In genomic region chr11:123371506-123372297, GRCh38 we compare ENCODE assay signal across 15 cellular contexts. TPM values are rescaled to one million over a fixed set of nuclear protein-coding genes. Genes with fewer than 3 reads are reported as not detected.
A peak's percentile ranks its signal among the peaks of the same experiment; 100 is the strongest.
DNase-seq lines count a peak whose midpoint lies in the region; ATAC-seq, FAIRE-seq and TF ChIP-seq lines count a peak whose summit lies in the region.
"Had no signal": no experiment of that assay in that cellular context is flagged by ENCODE, and none has a peak within 500 bp of the region (broad histone marks: within the 10 kb centered on the region; RNA-seq: fewer than 3 reads in every experiment).

No MANE protein-coding gene starts in this region.

- DNase-seq in GM12891 (ENCODE audit: insufficient read length, low spot score), result no peak
- peak; percentile 23 for DNase-seq in H7
- peak; percentile 30 to 72 for DNase-seq in NCI-H526 (lab: John Stamatoyannopoulos, UW)
- DNase-seq in GM12878 (ENCODE audit: low read depth, low spot score), result no peak
- DNase-seq in GM13976 (ENCODE audit: low spot score), result no peak
- DNase-seq in Ammon's horn (ENCODE audit: low spot score), result no peak
- DNase-seq: CD8-positive, alpha-beta T cell; GF-D8; KG1; NCI-H1048; NCI-H226; NCI-H774 had no signal

- no peak overlapping the region for H3K9ac ChIP-seq in GM12878 (ENCODE audit: control insufficient read depth, insufficient read depth, low read length)

- POLR2A ChIA-PET in GM12878 (lab: Charles Lee), result interaction anchor here (0.6 to 1.9 kb wide), 4 partner anchors 9 to 68 kb away, joined by 3 to 5 read pairs (median 5); no protein-coding TSS in a partner anchor

- no peak overlapping the region for H3K4me3 ChIP-seq in H7 (ENCODE audit: insufficient read depth, low read depth, low read length)
- H3K4me3 ChIP-seq in GM12878, result no peak overlapping the region

- H3K27ac ChIP-seq in GM12878 (ENCODE audit: control insufficient read depth, insufficient read depth), result no peak overlapping the region

- no peak for TF ChIP-seq EP300 in GM12878 (IDR thresholded peaks at IDR 0.05; ENCODE audit: borderline replicate concordance in 1 of 2, control insufficient read depth in 1 of 2, low read depth in 2 of 2, low read length in 2 of 2)

- H2AFZ ChIP-seq in GM12878 (ENCODE audit: control insufficient read depth, low read depth, low read length), result no peak overlapping the region

- no peaks in the 10 kb centered on the region for H3K9me3 ChIP-seq in GM12878 (replicated peaks; ENCODE audit: control insufficient read depth, insufficient read depth, low read length)

- peak; percentile 61 for ATAC-seq in GM12878
- no peak for ATAC-seq in GM18858 (IDR thresholded peaks at IDR 0.05; ENCODE audit: unreplicated experiment)
- ATAC-seq: CD8-positive, alpha-beta T cell; Panc1; Right ventricle myocardium inferior had no signal

- no peaks in the 10 kb centered on the region for H4K20me1 ChIP-seq in GM12878 (ENCODE audit: control insufficient read depth, insufficient read depth)

- FAIRE-seq in GM12891 (lab: Jason Lieb, UNC) (peak; percentile 64), GM12878 (lab: Jason Lieb, UNC) (peak; percentile 27)

- H3K4me2 ChIP-seq in GM12878 (ENCODE audit: control insufficient read depth, insufficient read depth), result no peak overlapping the region

- no peak for TF ChIP-seq POLR2A in GM12891 (IDR thresholded peaks at IDR 0.05; ENCODE audit: low read depth, low read length)
- no peak for TF ChIP-seq POLR2A in GM12878 (IDR thresholded peaks at IDR 0.05; ENCODE audit: low read depth, low read length)

- TF ChIP-seq CTCF in GM12878 (IDR thresholded peaks at IDR 0.05 in 2 of 3, conservative IDR thresholded peaks at IDR 0.05 in 1 of 3; ENCODE audit: control insufficient read depth in 2 of 3, extremely low read depth in 1 of 3, insufficient read depth in 1 of 3, low read depth in 3 of 3, low read length in 3 of 3) (no peak), GM13976 (IDR thresholded peaks at IDR 0.05; ENCODE audit: borderline replicate concordance, control extremely low read depth, extremely low read depth, insufficient read depth, missing control alignments) (no peak)

- no peak for TF ChIP-seq RAD21 in GM12878 (IDR thresholded peaks at IDR 0.05; ENCODE audit: insufficient read depth, low read depth, low read length)

- 74% methylated on average over 3 of the region's 3 CpGs for WGBS in GM12878 (ENCODE audit: insufficient coverage, insufficient replicate concordance, low lambda C conversion rate, missing lambda C conversion rate)

- H3K4me1 ChIP-seq in GM12878 (ENCODE audit: control insufficient read depth, insufficient read depth, low read length), result peaks cover 6% of the 10 kb centered on the region; the same call in 1 of the 2 replicates

- in situ Hi-C loops in GM12878 (cut with MboI) (no loop called here), GM13976 (cut with MboI; ENCODE audit: low sequenced_read_pairs, unreplicated experiment) (no loop called here)

- H3K27me3 ChIP-seq in H7 (ENCODE audit: control insufficient read depth, insufficient read depth, low read length), result no peaks in the 10 kb centered on the region; the same call in 1 of the 2 replicates
- no peaks in the 10 kb centered on the region for H3K27me3 ChIP-seq in GM12878 (replicated peaks in 1 of 2; ENCODE audit: control insufficient read depth in 2 of 2, insufficient read depth in 2 of 2, low read length in 1 of 2)

- intact Hi-C loops in GM12878 (cut with micrococcal nuclease; ENCODE audit: unreplicated experiment), result no loop called here

- SMC1A ChIA-PET in GM12878 (lab: Charles Lee; ENCODE audit: uncharacterized antibody, unreplicated experiment), result interaction anchor here (1.3 to 6.2 kb wide), 8 partner anchors 8 to 69 kb away, joined by 5 to 25 read pairs (median 6); no protein-coding TSS in a partner anchor

- no TSS peak for BruUV-seq in GM12878 (replicated peaks; lab: Mats Ljungman, UMichigan)

- CTCF ChIA-PET in GM12878 (lab: Yijun Ruan, JAX), result interaction anchor here (0.7 to 2.0 kb wide), 7 partner anchors 8 to 508 kb away, joined by 3 to 7 read pairs (median 4); no protein-coding TSS in a partner anchor

- no peaks in the 10 kb centered on the region; the same call in 1 of the 2 replicates for H3K79me2 ChIP-seq in GM12878 (ENCODE audit: control insufficient read depth, insufficient read depth, low read length)

- RAD21 ChIA-PET in GM12878 (lab: Charles Lee; ENCODE audit: unreplicated experiment), result interaction anchor here (1.6 kb wide), 1 partner anchor 9 kb away, joined by 5 read pairs; no protein-coding TSS in a partner anchor

- H3K36me3 ChIP-seq in H7 (replicated peaks; ENCODE audit: control insufficient read depth, insufficient read depth, low read length) (no peaks in the 10 kb centered on the region), GM12878 (ENCODE audit: control insufficient read depth in 2 of 2, insufficient read depth in 2 of 2, low read length in 1 of 2) (0 out of 4 replicates have a peak, but pooled peaks cover 0 to 3% of the 10 kb centered on the region in 2 experiments)

TF ChIP-seq in GM12891, 5 proteins besides CTCF, POLR2A, EP300 and RAD21:
- TF ChIP-seq PAX5 (IDR thresholded peaks at IDR 0.05; ENCODE audit: insufficient read depth, low read length, severe bottlenecking) (no peak), POLR2AphosphoS5 (IDR thresholded peaks at IDR 0.05; ENCODE audit: low read depth, low read length) (no peak), SPI1 (IDR thresholded peaks at IDR 0.05; ENCODE audit: low read depth, low read length) (no peak), TAF1 (IDR thresholded peaks at IDR 0.05; ENCODE audit: low read depth, low read length) (no peak)

TF ChIP-seq in GM12878, 131 proteins besides CTCF, POLR2A, EP300 and RAD21:
- no peak for TF ChIP-seq SP1 (IDR thresholded peaks at IDR 0.05; ENCODE audit: low read depth, low read length)
- TF ChIP-seq, protein P1, sequence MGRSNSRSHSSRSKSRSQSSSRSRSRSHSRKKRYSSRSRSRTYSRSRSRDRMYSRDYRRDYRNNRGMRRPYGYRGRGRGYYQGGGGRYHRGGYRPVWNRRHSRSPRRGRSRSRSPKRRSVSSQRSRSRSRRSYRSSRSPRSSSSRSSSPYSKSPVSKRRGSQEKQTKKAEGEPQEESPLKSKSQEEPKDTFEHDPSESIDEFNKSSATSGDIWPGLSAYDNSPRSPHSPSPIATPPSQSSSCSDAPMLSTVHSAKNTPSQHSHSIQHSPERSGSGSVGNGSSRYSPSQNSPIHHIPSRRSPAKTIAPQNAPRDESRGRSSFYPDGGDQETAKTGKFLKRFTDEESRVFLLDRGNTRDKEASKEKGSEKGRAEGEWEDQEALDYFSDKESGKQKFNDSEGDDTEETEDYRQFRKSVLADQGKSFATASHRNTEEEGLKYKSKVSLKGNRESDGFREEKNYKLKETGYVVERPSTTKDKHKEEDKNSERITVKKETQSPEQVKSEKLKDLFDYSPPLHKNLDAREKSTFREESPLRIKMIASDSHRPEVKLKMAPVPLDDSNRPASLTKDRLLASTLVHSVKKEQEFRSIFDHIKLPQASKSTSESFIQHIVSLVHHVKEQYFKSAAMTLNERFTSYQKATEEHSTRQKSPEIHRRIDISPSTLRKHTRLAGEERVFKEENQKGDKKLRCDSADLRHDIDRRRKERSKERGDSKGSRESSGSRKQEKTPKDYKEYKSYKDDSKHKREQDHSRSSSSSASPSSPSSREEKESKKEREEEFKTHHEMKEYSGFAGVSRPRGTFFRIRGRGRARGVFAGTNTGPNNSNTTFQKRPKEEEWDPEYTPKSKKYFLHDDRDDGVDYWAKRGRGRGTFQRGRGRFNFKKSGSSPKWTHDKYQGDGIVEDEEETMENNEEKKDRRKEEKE (IDR thresholded peaks at IDR 0.05), result no peak
- TF ChIP-seq CREM (IDR thresholded peaks at IDR 0.05; ENCODE audit: low read depth), result peak; percentile 50
- TF ChIP-seq BHLHE40 (IDR thresholded peaks at IDR 0.05; ENCODE audit: borderline replicate concordance in 1 of 2, low read depth in 2 of 2, low read length in 1 of 2), result peak in 1 of 2 experiments; percentile 36; a peak in 1 of 4 replicates
- peak; percentile 54; the same call in 1 of the 2 replicates for TF ChIP-seq CREB1 (IDR thresholded peaks at IDR 0.05; ENCODE audit: low read depth)
- TF ChIP-seq RFX5 (IDR thresholded peaks at IDR 0.05; ENCODE audit: low read depth, low read length), result peak; percentile 84
- TF ChIP-seq PAX5 (IDR thresholded peaks at IDR 0.05; ENCODE audit: borderline replicate concordance, low read depth, low read length), result no peak

RNA-seq across cellular contexts. Expression of gene GRAMD1B, which starts 58.4 kb away (rescaled TPM):
- 23.0 TPM for polyA plus RNA-seq in GM12891 (2012; ENCODE audit: low read depth, missing spikeins)
- total RNA-seq in H7 (2014; rRNA removed; shearing (Covaris generic)), result 15.9 and 17.1 TPM in 2 replicates
- 194 and 207 TPM in 2 replicates for total RNA-seq in GM12878 (2013; cell fraction: nucleolus; rRNA removed)
- total RNA-seq in GM12878 (2014; rRNA removed) (26.4 and 29.9 TPM in 2 replicates), GM12878 (2014; rRNA removed; fragmentation: Illumina TruSeq; extraction: Trizol) (24.4 and 27.5 TPM in 2 replicates), GM12878 (2021) (49.1 and 52.1 TPM in 2 replicates)
- polyA plus RNA-seq in GM12878 (2011; ENCODE audit: low read depth), result 6.3 TPM
- polyA plus RNA-seq in GM12878 (2011; rRNA removed) (25.3 and 32.3 TPM in 2 replicates), GM12878 (2014; fragmentation: Illumina TruSeq; extraction: Trizol) (25.7 and 28.2 TPM in 2 replicates), GM12878 (2014; fragmentation: Nextera tagmentation; extraction: Ambion mirVana) (1 to 10 TPM; 1.9 to 3.5 TPM), GM12878 (2014; rRNA removed) (35.7 and 37.5 TPM in 2 replicates), GM12878 (2016; fragmentation: Nextera tagmentation; extraction: Ambion mirVana) (10 to 100 TPM; 12.6 to 13.3 TPM)
- polyA plus RNA-seq in GM12878 (2011; cell fraction: cytosol; rRNA removed), result 30.8 and 36.7 TPM in 2 replicates
- 84.2 and 87.2 TPM in 2 replicates for polyA plus RNA-seq in GM12878 (2011; cell fraction: nucleus; rRNA removed)
- 11.4 and 11.5 TPM in 2 replicates for polyA plus RNA-seq in GM12878 (2012)
- 46.2 and 52.8 TPM in 2 replicates for polyA minus RNA-seq in GM12878 (2011; rRNA and poly(A)+ RNA removed)
- polyA minus RNA-seq in GM12878 (2011; cell fraction: cytosol; rRNA and poly(A)+ RNA removed), result 19.5 and 22.4 TPM in 2 replicates
- polyA minus RNA-seq in GM12878 (2011; cell fraction: nucleus; rRNA and poly(A)+ RNA removed), result 33.9 and 57.1 TPM in 2 replicates

Comparison
In these comparisons a context has a peak if more than half of its experiments do, and no peak if none do; other contexts are left out.
1. DNase-seq: peak in H7 (single experiment) and NCI-H526 (2 of 2); none in GM12891 (single experiment), GM12878 (single experiment), GM13976 (single experiment) and Ammon's horn (single experiment).